In genomic region chr12:38390968-38391367, GRCh38 we compare ENCODE assay signal across 32 cellular contexts.
"Had no signal": no experiment of that assay in that cellular context is flagged by ENCODE, and none has a peak within 500 bp of the region (broad histone marks: within the 10 kb centered on the region; RNA-seq: fewer than 3 reads in every experiment).

No MANE protein-coding gene starts in this region.

- H3K36me3 ChIP-seq: brain microvascular endothelial cell, cardiac muscle cell, gastrocnemius medialis, heart left ventricle, WERI-Rb-1 had no signal

- H3K27ac ChIP-seq: brain microvascular endothelial cell, cardiac muscle cell, epithelial cell of prostate, foreskin keratinocyte, gastrocnemius medialis, heart left ventricle, WERI-Rb-1 had no signal

- H3K9me3 ChIP-seq: gastrocnemius medialis, heart left ventricle had no signal

- ATAC-seq: activated CD4-positive, CD25-positive, alpha-beta regulatory T cell treated with anti-CD3 and anti-CD28 coated beads, Interleukin-2, amount 50 U/mL, for 24 hours; activated CD8-positive, alpha-beta T cell treated with anti-CD3 and anti-CD28 coated beads for 36 hours; activated T-cell treated with anti-CD3 and anti-CD28 coated beads, Interleukin-2, amount 50 U/mL, for 4 hours; activated T-helper 17 cell treated with anti-CD3 and anti-CD28 coated beads, Interleukin-2, amount 50 U/mL, for 72 hours; effector memory CD8-positive, alpha-beta T cell; foreskin keratinocyte; gastrocnemius medialis; heart left ventricle; T-helper 17 cell had no signal

- DNase-seq: activated B cell treated with CpG ODN at 0.5 μM for 24 hours; activated CD4-positive, alpha-beta T cell treated with anti-CD3 and anti-CD28 coated beads for 48 hours; activated CD4-positive, alpha-beta T cell treated with anti-CD3 and anti-CD28 coated beads, Interleukin-2, amount 50 U/mL, for 1 hour; activated CD4-positive, alpha-beta T cell treated with anti-CD3 and anti-CD28 coated beads, Interleukin-2, amount 50 U/mL, for 48 hours; activated CD8-positive, alpha-beta memory T cell treated with anti-CD3 and anti-CD28 coated beads for 24 hours; activated CD8-positive, alpha-beta T cell treated with anti-CD3 and anti-CD28 coated beads for 36 hours; activated effector memory CD4-positive, alpha-beta T cell treated with Interleukin-2 at 50 U/mL for 16 hours; activated gamma-delta T cell treated with Interleukin-2 at 50 U/mL for 16 hours; activated naive CD4-positive, alpha-beta T cell treated with anti-CD3 and anti-CD28 coated beads, Interleukin-2, amount 50 U/mL, for 16 hours; activated naive CD4-positive, alpha-beta T cell treated with Interleukin-2 at 50 U/mL for 16 hours; activated T-cell treated with anti-CD3 and anti-CD28 coated beads, Interleukin-2, amount 50 U/mL, for 4 hours; amniotic stem cell; anterior cingulate cortex; brain microvascular endothelial cell; central memory CD4-positive, alpha-beta T cell; cerebellar nuclear complex; cortex of kidney; dermis blood vessel endothelial cell; effector CD4-positive, alpha-beta T cell; effector memory CD8-positive, alpha-beta T cell; gastrocnemius medialis; glutamatergic neuron; heart left ventricle; T-helper 1 cell; T-helper 17 cell; T1000; WERI-Rb-1 had no signal

- H3K4me1 ChIP-seq: foreskin keratinocyte, gastrocnemius medialis, heart left ventricle had no signal

- H3K4me3 ChIP-seq: cardiac muscle cell, gastrocnemius medialis, heart left ventricle had no signal

- H3K27me3 ChIP-seq: brain microvascular endothelial cell, cardiac muscle cell, foreskin keratinocyte, gastrocnemius medialis, heart left ventricle had no signal
